34 cellular contexts compared by ENCODE assay signal in the genomic region with DNA sequence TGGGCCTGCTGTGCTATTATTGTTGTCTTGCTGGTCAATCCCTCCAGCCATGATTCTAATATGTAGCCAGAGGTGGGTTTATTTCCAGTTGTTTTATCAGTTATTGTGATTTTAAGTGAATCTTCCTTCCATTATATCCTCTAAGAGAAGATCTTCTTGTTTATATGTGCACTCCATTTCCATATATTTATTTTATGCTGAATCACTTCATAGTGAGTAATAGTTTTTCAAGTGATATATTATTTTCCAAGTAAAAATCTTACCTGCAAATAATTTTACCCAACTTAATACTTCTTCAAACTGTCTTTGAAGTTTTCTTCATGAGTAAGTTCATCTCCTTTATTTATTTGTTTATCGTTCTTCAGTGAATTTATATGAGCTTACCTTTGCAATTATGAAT. TPM values are rescaled to one million over a fixed set of nuclear protein-coding genes. Genes with fewer than 3 reads are reported as not detected.
"Had no signal": no experiment of that assay in that cellular context is flagged by ENCODE, and none has a peak within 500 bp of the region (broad histone marks: within the 10 kb centered on the region; RNA-seq: fewer than 3 reads in every experiment).

No MANE protein-coding gene starts in this region.

- ATAC-seq: activated CD8-positive, alpha-beta T cell treated with anti-CD3 and anti-CD28 coated beads for 36 hours; activated naive CD4-positive, alpha-beta T cell treated with anti-CD3 and anti-CD28 coated beads, Interleukin-2, amount 50 U/mL, for 72 hours; activated T-cell treated with anti-CD3 and anti-CD28 coated beads, Interleukin-2, amount 50 U/mL, for 4 hours; activated T-cell treated with anti-CD3 and anti-CD28 coated beads, Interleukin-2, amount 50 U/mL, for 72 hours; activated T-helper 17 cell treated with anti-CD3 and anti-CD28 coated beads, Interleukin-2, amount 50 U/mL, for 72 hours; body of pancreas had no signal

- DNase-seq: activated B cell treated with CpG ODN at 0.5 μM for 24 hours; activated CD4-positive, alpha-beta memory T cell treated with anti-CD3 and anti-CD28 coated beads for 36 hours; activated CD4-positive, alpha-beta T cell treated with anti-CD3 and anti-CD28 coated beads for 4 hours; activated CD4-positive, alpha-beta T cell treated with anti-CD3 and anti-CD28 coated beads, Interleukin-2, amount 10 ng/mL, durations not matched to agents 24 days and 14 days; activated CD4-positive, alpha-beta T cell treated with anti-CD3 and anti-CD28 coated beads, Interleukin-2, amount 50 U/mL, for 1 hour; activated CD4-positive, alpha-beta T cell treated with anti-CD3 and anti-CD28 coated beads, Interleukin-2, amount 50 U/mL, for 4 hours; activated CD4-positive, CD25-positive, alpha-beta regulatory T cell treated with anti-CD3 and anti-CD28 coated beads, Interleukin-2, amount 50 U/mL, for 72 hours; activated CD8-positive, alpha-beta memory T cell treated with anti-CD3 and anti-CD28 coated beads, Interleukin-2, amount 50 U/mL, for 4 hours; activated CD8-positive, alpha-beta T cell treated with anti-CD3 and anti-CD28 coated beads for 36 hours; activated effector memory CD4-positive, alpha-beta T cell treated with anti-CD3 and anti-CD28 coated beads, Interleukin-2, amount 50 U/mL, for 16 hours; activated gamma-delta T cell treated with Interleukin-2 at 50 U/mL for 16 hours; activated naive CD4-positive, alpha-beta T cell; activated naive CD4-positive, alpha-beta T cell treated with anti-CD3 and anti-CD28 coated beads for 36 hours; activated naive CD4-positive, alpha-beta T cell treated with anti-CD3 and anti-CD28 coated beads, Interleukin-2, amount 50 U/mL, for 16 hours; activated naive CD8-positive, alpha-beta T cell treated with anti-CD3 and anti-CD28 coated beads for 36 hours; activated T-cell treated with anti-CD3 and anti-CD28 coated beads for 4 hours; activated T-cell treated with anti-CD3 and anti-CD28 coated beads, Interleukin-2, amount 50 U/mL, for 1 hour; activated T-cell treated with anti-CD3 and anti-CD28 coated beads, Interleukin-2, amount 50 U/mL, for 4 hours; activated T-cell treated with anti-CD3 and anti-CD28 coated beads, Interleukin-2, amount 50 U/mL, for 72 hours; adrenal gland; amniotic stem cell; aorta; body of pancreas; brain microvascular endothelial cell; central memory CD4-positive, alpha-beta T cell; T-helper 2 cell; T-helper 9 cell had no signal

- FAIRE-seq: astrocyte, TTC549 had no signal

- H3K4me1 ChIP-seq: adrenal gland, breast epithelium had no signal

- H3K36me3 ChIP-seq: adrenal gland, brain microvascular endothelial cell had no signal

- H3K27ac ChIP-seq: adrenal gland, body of pancreas, brain microvascular endothelial cell, breast epithelium, VCaP had no signal

- H3K27me3 ChIP-seq: adrenal gland, body of pancreas, brain microvascular endothelial cell, breast epithelium had no signal

- H3K4me3 ChIP-seq: adrenal gland, body of pancreas, breast epithelium had no signal

- H3K9me3 ChIP-seq: adrenal gland, body of pancreas, breast epithelium had no signal

RNA-seq across cellular contexts. Expression of a gene that starts 13.5 kb away (rescaled TPM):
- total RNA-seq: cardiac septum had no signal
- polyA plus RNA-seq: aorta had no signal
